8 cellular contexts compared by ENCODE assay signal in genomic region chr9:127878001-127878651, GRCh38. TPM values are rescaled to one million over a fixed set of nuclear protein-coding genes. Genes with fewer than 3 reads are reported as not detected.
DNase-seq lines count a peak whose midpoint lies in the region; ATAC-seq and TF ChIP-seq lines count a peak whose summit lies in the region.

No MANE protein-coding gene starts in this region.

- peak; percentile 34 for DNase-seq in NCI-H2227 (lab: John Stamatoyannopoulos, UW; ENCODE audit: unreplicated experiment)
- no peak for DNase-seq in NCI-H2227 treated with DMSO at 0.1 percent for 48 hours (lab: John Stamatoyannopoulos, UW)
- no peak for DNase-seq in brain microvascular endothelial cell
- no peak for DNase-seq in right lobe of liver
- no peak for DNase-seq in testis
- no peak for DNase-seq in GOT3 (lab: John Stamatoyannopoulos, UW)
- no peak for DNase-seq in activated CD4-positive, alpha-beta T cell treated with anti-CD3 and anti-CD28 coated beads for 1 hour

- H3K36me3 ChIP-seq in brain microvascular endothelial cell (replicated peaks) = no peaks in the 10 kb centered on the region
- H3K36me3 ChIP-seq in right lobe of liver = no peaks in the 10 kb centered on the region
- no peaks in the 10 kb centered on the region for H3K36me3 ChIP-seq in testis (ENCODE audit: low read depth, missing control alignments)

- no peak for TF ChIP-seq POLR2A in right lobe of liver (IDR thresholded peaks at IDR 0.05)
- no peak for TF ChIP-seq POLR2A in testis (IDR thresholded peaks at IDR 0.05)

- in situ Hi-C loops in brain microvascular endothelial cell (cut with HindIII; ENCODE audit: low pct_ligation_motif_present, low sequenced_read_pairs) = no loop called here

- H3K27me3 ChIP-seq in brain microvascular endothelial cell (replicated peaks) (no peaks in the 10 kb centered on the region), right lobe of liver (no peaks in the 10 kb centered on the region), testis (no peaks in the 10 kb centered on the region)

- H3K4me1 ChIP-seq in right lobe of liver (peaks cover 0 to 29% (median 14%) of the 10 kb centered on the region in 4 donors), testis (peaks cover 46% of the 10 kb centered on the region)

- no peak overlapping the region for H3K27ac ChIP-seq in brain microvascular endothelial cell
- H3K27ac ChIP-seq in right lobe of liver = no peak overlapping the region
- H3K27ac ChIP-seq in testis = peak overlapping the region; percentile 1 to 35

- 71% methylated on average over 11 of the region's 18 CpGs for WGBS in right lobe of liver (ENCODE audit: insufficient coverage, low coverage, low lambda C conversion rate, missing lambda C conversion rate)
- 7 to 18% methylated on average over 18 of the region's 18 CpGs for WGBS in testis, 2 donors

- H3K9me3 ChIP-seq in right lobe of liver (no peaks in the 10 kb centered on the region), testis (no peaks in the 10 kb centered on the region)

- intact Hi-C loops in right lobe of liver (cut with DNase I) = loop anchor here (10.0 kb wide), 2 partner anchors 63 to 143 kb away; partner anchors contain the start of gene TOR2A (in 1 of the 2)
- intact Hi-C loops in testis (cut with DNase I; ENCODE audit: low total_unique reads) = loop anchor here (10.0 kb wide), 1 partner anchor 143 kb away; the partner anchor contains the start of gene TOR2A

- ATAC-seq in right lobe of liver = no peak
- no peak for ATAC-seq in GM18519 (IDR thresholded peaks at IDR 0.05; ENCODE audit: low FRiP score, unreplicated experiment)

- no peak for TF ChIP-seq CTCF in brain microvascular endothelial cell (IDR thresholded peaks at IDR 0.05; ENCODE audit: low read depth, low read length, missing control alignments)
- TF ChIP-seq CTCF in right lobe of liver (IDR thresholded peaks at IDR 0.05) = no peak
- no peak for TF ChIP-seq CTCF in testis (IDR thresholded peaks at IDR 0.05)

- peak overlapping the region; percentile 62 for H3K4me3 ChIP-seq in brain microvascular endothelial cell (ENCODE audit: low read depth, low read length)
- H3K4me3 ChIP-seq in right lobe of liver = peak overlapping the region; percentile 63 to 73 (median 70)
- peak overlapping the region; percentile 62 to 74 for H3K4me3 ChIP-seq in testis

RNA-seq across cellular contexts. Expression of gene AK1, which starts 0.7 kb away (rescaled TPM):
- total RNA-seq in right lobe of liver (10 to 100 TPM; 31.4 to 78.6 (median 51.7) TPM), testis (100 to 1,000 TPM in 1 of 2 donors, 10 to 100 TPM in 1; 86.7 to 103 TPM)
- 154 TPM for polyA plus RNA-seq in testis (ENCODE audit: insufficient read depth, low read depth, low replicate concordance)

RNA-seq across cellular contexts. Expression of gene ST6GALNAC6, which starts 21.3 kb away (rescaled TPM):
- total RNA-seq in right lobe of liver = 10 to 100 TPM; 22.5 to 40.3 (median 29.8) TPM
- total RNA-seq in testis = 10 to 100 TPM; 46.3 to 70.3 TPM
- polyA plus RNA-seq in testis (ENCODE audit: insufficient read depth, low read depth, low replicate concordance) = 43.0 TPM

RNA-seq across cellular contexts. Expression of gene ENG, which starts 23.7 kb away (rescaled TPM):
- total RNA-seq in right lobe of liver (10 to 100 TPM; 27.4 to 90.1 (median 54.1) TPM), testis (100 to 1,000 TPM; 132 to 214 TPM)
- 144 TPM for polyA plus RNA-seq in testis (ENCODE audit: insufficient read depth, low read depth, low replicate concordance)

RNA-seq across cellular contexts. Expression of gene ST6GALNAC4, which starts 38.7 kb away (rescaled TPM):
- total RNA-seq in right lobe of liver = 10 to 100 TPM in 3 of 6 experiments, 1 to 10 TPM in 3; 3.2 to 23.8 (median 11.2) TPM
- 10 to 100 TPM; 18.8 to 24.7 TPM for total RNA-seq in testis
- polyA plus RNA-seq in testis (ENCODE audit: insufficient read depth, low read depth, low replicate concordance) = 10.3 TPM

RNA-seq across cellular contexts. Expression of gene PIP5KL1, which starts 52.5 kb away (rescaled TPM):
- total RNA-seq in right lobe of liver (under 1 TPM in 3 of 6 experiments, not detected in 3; 0.58 to 0.81 (median 0.70) TPM), testis (10 to 100 TPM in 1 of 2 donors, 1 to 10 TPM in 1; 8.4 to 10.2 TPM)
- 3.9 TPM for polyA plus RNA-seq in testis (ENCODE audit: insufficient read depth, low read depth, low replicate concordance)

Comparison
In these comparisons a context has a peak if more than half of its experiments do, and no peak if none do; other contexts are left out.
1. H3K27ac ChIP-seq: peak in testis (2 of 2); none in brain microvascular endothelial cell (single experiment) and right lobe of liver (0 of 3).
2. Peak in every context shown above with its lines, with median percentiles within 50 percentile points of each other: H3K4me3 ChIP-seq.